16 cellular contexts compared by ENCODE assay signal in genomic region chr22:50729391-50730012, GRCh38. TPM values are rescaled to one million over a fixed set of nuclear protein-coding genes. Genes with fewer than 3 reads are reported as not detected.
DNase-seq lines count a peak whose midpoint lies in the region; ATAC-seq and TF ChIP-seq lines count a peak whose summit lies in the region.
"Had no signal": no experiment of that assay in that cellular context is flagged by ENCODE, and none has a peak within 500 bp of the region (broad histone marks: within the 10 kb centered on the region; RNA-seq: fewer than 3 reads in every experiment).

No MANE protein-coding gene starts in this region.

- H2AK5ac ChIP-seq in mesenchymal stem cell (ENCODE audit: low read length, severe bottlenecking): no peak overlapping the region

- H2BK12ac ChIP-seq in mesenchymal stem cell (ENCODE audit: low read length in 2 of 2): no peak overlapping the region

- no peaks in the 10 kb centered on the region for H3K79me1 ChIP-seq in mesenchymal stem cell (replicated peaks; ENCODE audit: low read length, poor library complexity, severe bottlenecking)

- no peak overlapping the region for H4K8ac ChIP-seq in mesenchymal stem cell (ENCODE audit: low read length)

- H3K4me2 ChIP-seq in mesenchymal stem cell (ENCODE audit: low read length, poor library complexity, severe bottlenecking) (no peak overlapping the region), PC-9 (no peak overlapping the region)

- H3K27me3 Mint-ChIP-seq in CD14-positive monocyte (ENCODE audit: low read depth in 3 of 3): peaks cover 0 to 7% (median 0%) of the 10 kb centered on the region in 3 donors

- H3K9ac ChIP-seq in mesenchymal stem cell (ENCODE audit: low read length): no peak overlapping the region

- H3K4me3 ChIP-seq in mesenchymal stem cell (ENCODE audit: insufficient read depth in 1 of 2, low read depth in 1 of 2, low read length in 2 of 2) (no peak overlapping the region), PC-9 (no peak overlapping the region)
- H3K4me3 ChIP-seq: cardiac muscle cell had no signal

- no peaks in the 10 kb centered on the region for H3K4me1 Mint-ChIP-seq in CD14-positive monocyte

- H3K27me3 ChIP-seq in mesenchymal stem cell (ENCODE audit: control insufficient read depth in 1 of 2, insufficient read depth in 1 of 2, low read length in 2 of 2) (peaks cover 10 to 25% of the 10 kb centered on the region in 2 experiments), PC-9 (ENCODE audit: insufficient read depth, low read depth) (no peaks in the 10 kb centered on the region)

- intact Hi-C loops in CD14-positive monocyte (cut with micrococcal nuclease) (no loop called here), PC-9 (cut with micrococcal nuclease; ENCODE audit: unreplicated experiment) (no loop called here)

- H4K91ac ChIP-seq in mesenchymal stem cell (ENCODE audit: low read length): no peak overlapping the region

- 86% methylated on average over 21 of the region's 21 CpGs for WGBS in mesenchymal stem cell

- CTCF ChIA-PET in PC-9 (lab: Charles Lee): no interaction called here

- no peak overlapping the region for H2AFZ ChIP-seq in mesenchymal stem cell (ENCODE audit: low read depth, low read length)
- H2AFZ ChIP-seq in PC-9: no peak overlapping the region

- ATAC-seq in HG03521 (IDR thresholded peaks at IDR 0.05; ENCODE audit: unreplicated experiment): no peak
- no peak for ATAC-seq in HG02970 (IDR thresholded peaks at IDR 0.05; ENCODE audit: low FRiP score, unreplicated experiment)
- ATAC-seq: HCT116 had no signal

- no peak overlapping the region for H2BK5ac ChIP-seq in mesenchymal stem cell (ENCODE audit: low read depth, low read length, poor library complexity, severe bottlenecking)

- H3K27ac ChIP-seq in mesenchymal stem cell (ENCODE audit: low read length, poor library complexity, severe bottlenecking): no peak overlapping the region
- H3K27ac ChIP-seq in PC-9: no peak overlapping the region
- H3K27ac ChIP-seq: cardiac muscle cell had no signal

- POLR2A ChIA-PET in PC-9 (lab: Charles Lee; ENCODE audit: unreplicated experiment): no interaction called here

- BruUV-seq in PC-9 (replicated peaks; lab: Mats Ljungman, UMichigan): no TSS peak

- H4K20me1 ChIP-seq in PC-9 (ENCODE audit: insufficient read depth): peaks cover 4% of the 10 kb centered on the region; the same call in 1 of the 2 replicates

- no peaks in the 10 kb centered on the region for H3F3A ChIP-seq in PC-9 (ENCODE audit: insufficient read depth, low read depth)

- H3K36me3 ChIP-seq in mesenchymal stem cell (ENCODE audit: control insufficient read depth in 1 of 2, insufficient read depth in 2 of 2, low read depth in 1 of 2, low read length in 2 of 2) (peaks cover 0 to 11% of the 10 kb centered on the region in 2 experiments), PC-9 (ENCODE audit: low read depth) (no peaks in the 10 kb centered on the region)
- H3K36me3 ChIP-seq: cardiac muscle cell had no signal

- DNase-seq in CD14-positive monocyte (ENCODE audit: low spot score) (peak; percentile 34), NAMALWA (ENCODE audit: low spot score) (peak; percentile 64), SW480 (ENCODE audit: low spot score) (peak; percentile 30), mesenchymal stem cell (no peak), amniotic stem cell (lab: John Stamatoyannopoulos, UW) (no peak), PC-9 (no peak)
- DNase-seq: activated CD4-positive, alpha-beta T cell treated with anti-CD3 and anti-CD28 coated beads, Interleukin-2, amount 50 U/mL, for 48 hours; activated gamma-delta T cell treated with Interleukin-2 at 50 U/mL for 16 hours; hypothalamus; NCI-H1092 treated with DMSO at 0.1 percent for 48 hours; stimulated activated CD4-positive, alpha-beta T cell treated with anti-CD3 and anti-CD28 coated beads, Interleukin-2, amount 100 ng/mL, for 24 hours had no signal

- no peak overlapping the region for H2BK120ac ChIP-seq in mesenchymal stem cell (ENCODE audit: low read depth, low read length)

- no peaks in the 10 kb centered on the region for H3K79me2 ChIP-seq in PC-9 (ENCODE audit: low read depth)

- H3K36me3 Mint-ChIP-seq in CD14-positive monocyte: no peaks in the 10 kb centered on the region

- H3K4ac ChIP-seq in mesenchymal stem cell (ENCODE audit: low read depth in 1 of 2, low read length in 2 of 2): no peak overlapping the region

- no peak overlapping the region for H3K4me3 Mint-ChIP-seq in CD14-positive monocyte

- peak overlapping the region in 1 of 7 donors; percentile 21 for H3K27ac Mint-ChIP-seq in CD14-positive monocyte

- H3K14ac ChIP-seq in mesenchymal stem cell (ENCODE audit: low read length in 2 of 2): no peak overlapping the region

- no peaks in the 10 kb centered on the region for H3K9me2 ChIP-seq in PC-9 (ENCODE audit: insufficient read depth)

- H3K9me3 ChIP-seq in mesenchymal stem cell (ENCODE audit: control insufficient read depth, low read length) (no peaks in the 10 kb centered on the region), PC-9 (ENCODE audit: insufficient read depth, low read depth) (no peaks in the 10 kb centered on the region)

- peak overlapping the region; percentile 57 for H2BK15ac ChIP-seq in mesenchymal stem cell (ENCODE audit: low read depth, poor library complexity, severe bottlenecking)

- H3K23ac ChIP-seq in mesenchymal stem cell (ENCODE audit: low read length in 2 of 2): no peak overlapping the region

- H3K4me1 ChIP-seq in mesenchymal stem cell (ENCODE audit: control insufficient read depth, insufficient read depth, low read depth, low read length) (peaks cover 9% of the 10 kb centered on the region), PC-9 (replicated peaks; ENCODE audit: insufficient read depth) (no peaks in the 10 kb centered on the region)

- no peak overlapping the region for H3K18ac ChIP-seq in mesenchymal stem cell (ENCODE audit: low read depth in 1 of 2, low read length in 2 of 2)

- H3K9me3 Mint-ChIP-seq in CD14-positive monocyte: no peaks in the 10 kb centered on the region

- TF ChIP-seq CTCF in CD14-positive monocyte (IDR thresholded peaks at IDR 0.05) (no peak), PC-9 (conservative IDR thresholded peaks at IDR 0.05) (no peak)

RNA-seq across cellular contexts. Expression of gene ACR, which starts 8.5 kb away (rescaled TPM):
- polyA plus RNA-seq in CD14-positive monocyte: not detected
- polyA plus RNA-seq in mesenchymal stem cell (2013, experiment 1 of 2): 0.03 TPM
- not detected for polyA plus RNA-seq in mesenchymal stem cell (2013, experiment 2 of 2)
- 0.28 TPM in 1 of 2 replicates, not detected in the other for total RNA-seq in PC-9 (2021)
- total RNA-seq: Daoy had no signal
- polyA plus RNA-seq: cardiac muscle cell had no signal

RNA-seq across cellular contexts. Expression of gene RABL2B, which starts 53.9 kb away (rescaled TPM):
- 10 to 100 TPM in 1 of 2 donors, 1 to 10 TPM in 1; 8.8 to 11.7 TPM for polyA plus RNA-seq in CD14-positive monocyte
- polyA plus RNA-seq in mesenchymal stem cell (2013, experiment 1 of 2): 18.5 TPM
- polyA plus RNA-seq in mesenchymal stem cell (2013, experiment 2 of 2): 16.0 TPM
- 44.0 and 48.4 TPM in 2 replicates for total RNA-seq in PC-9 (2021)

RNA-seq across cellular contexts. Expression of gene SHANK3, which starts 56.9 kb away (rescaled TPM):
- not detected for polyA plus RNA-seq in CD14-positive monocyte
- 2.1 TPM for polyA plus RNA-seq in mesenchymal stem cell (2013, experiment 1 of 2)
- polyA plus RNA-seq in mesenchymal stem cell (2013, experiment 2 of 2): 2.1 TPM
- total RNA-seq in PC-9 (2021): 5.8 and 7.6 TPM in 2 replicates

Comparison
In these comparisons a context has a peak if more than half of its experiments do, and no peak if none do; other contexts are left out.
1. DNase-seq: peak in CD14-positive monocyte (single experiment), NAMALWA (single experiment) and SW480 (single experiment); none in mesenchymal stem cell (single experiment), amniotic stem cell (single experiment) and PC-9 (0 of 2).